Comparison of ENCODE assay signal across 22 cellular contexts in genomic region chr1:41499591-41499990, GRCh38. TPM values are rescaled to one million over a fixed set of nuclear protein-coding genes. Genes with fewer than 3 reads are reported as not detected.
DNase-seq lines count a peak whose midpoint lies in the region; ATAC-seq and TF ChIP-seq lines count a peak whose summit lies in the region.
"Had no signal": no experiment of that assay in that cellular context is flagged by ENCODE, and none has a peak within 500 bp of the region (broad histone marks: within the 10 kb centered on the region; RNA-seq: fewer than 3 reads in every experiment).

No MANE protein-coding gene starts in this region.

- no peak overlapping the region for H3K4me2 ChIP-seq in osteoblast (ENCODE audit: insufficient read depth, low read length)

- TF ChIP-seq CTCF in heart left ventricle (IDR thresholded peaks at IDR 0.05) (no peak), right atrium auricular region (IDR thresholded peaks at IDR 0.05) (no peak), psoas muscle (IDR thresholded peaks at IDR 0.05) (no peak), osteoblast (IDR thresholded peaks at IDR 0.05; ENCODE audit: extremely low read depth, low read depth, low read length) (no peak)

- peak in 2 of 5 donors; percentile 33 to 66 for DNase-seq in heart left ventricle
- DNase-seq in cardiac septum (ENCODE audit: low spot score): no peak
- no peak for DNase-seq in right atrium auricular region (ENCODE audit: low spot score)
- no peak for DNase-seq in psoas muscle
- no peak for DNase-seq in osteoblast (ENCODE audit: insufficient read length, low spot score, missing footprints)
- no peak for DNase-seq in activated T-helper 2 cell treated with anti-CD3 and anti-CD28 coated beads, Interferon-gamma antibody, Interleukin-2, Interleukin-4, amounts not matched to agents 10 μg/mL and 5 μg/mL and 100 μg/mL, durations not matched to agents 14 hours and 24 hours and 36 hours (ENCODE audit: low spot score)
- DNase-seq: activated CD4-positive, alpha-beta T cell treated with anti-CD3 and anti-CD28 coated beads, Interleukin-2, amount 10 ng/mL, durations not matched to agents 7 days and 5 days; activated naive CD4-positive, alpha-beta T cell treated with anti-CD3 and anti-CD28 coated beads, Interleukin-2, amount 50 U/mL, for 16 hours; activated T-cell treated with anti-CD3 and anti-CD28 coated beads, Interleukin-2, amount 50 U/mL, for 1 hour; CD4-positive, alpha-beta memory T cell; DND-41; erythroblast; H9; immature natural killer cell; KG1; NCI-H1092; stimulated activated CD4-positive, alpha-beta T cell treated with anti-CD3 and anti-CD28 coated beads, Interleukin-4, amount 100 ng/mL, for 1 hour had no signal

- TF ChIP-seq POLR2A in heart left ventricle (IDR thresholded peaks at IDR 0.05): no peak

- H3K79me2 ChIP-seq in osteoblast (ENCODE audit: insufficient read depth, low read length): no peaks in the 10 kb centered on the region

- no peaks in the 10 kb centered on the region for H3K36me3 ChIP-seq in heart left ventricle
- H3K36me3 ChIP-seq in right atrium auricular region: no peaks in the 10 kb centered on the region
- H3K36me3 ChIP-seq in psoas muscle (ENCODE audit: insufficient read depth in 1 of 2, low read depth in 1 of 2): no peaks in the 10 kb centered on the region
- H3K36me3 ChIP-seq in osteoblast (ENCODE audit: insufficient read depth, low read length): no peaks in the 10 kb centered on the region

- no peak overlapping the region for H3K4me3 ChIP-seq in heart left ventricle
- no peak overlapping the region for H3K4me3 ChIP-seq in right atrium auricular region
- no peak overlapping the region for H3K4me3 ChIP-seq in psoas muscle
- H3K4me3 ChIP-seq in osteoblast (ENCODE audit: insufficient read depth, low read length): no peak overlapping the region

- H4K20me1 ChIP-seq in osteoblast (ENCODE audit: insufficient read depth, low read length): no peaks in the 10 kb centered on the region

- 51 to 61% (median 59%) methylated on average over 2 of the region's 2 CpGs for WGBS in heart left ventricle, 4 donors
- 21 to 49% (median 37%) methylated on average over 2 of the region's 2 CpGs for WGBS in psoas muscle, 3 donors

- no peaks in the 10 kb centered on the region for H3K9me3 ChIP-seq in heart left ventricle
- no peaks in the 10 kb centered on the region for H3K9me3 ChIP-seq in right atrium auricular region
- no peaks in the 10 kb centered on the region for H3K9me3 ChIP-seq in psoas muscle
- no peaks in the 10 kb centered on the region for H3K9me3 ChIP-seq in osteoblast (ENCODE audit: low read depth, low read length)

- intact Hi-C loops in heart left ventricle (cut with DNase I): loop anchor here in 1 of 10 donors (5.0 kb wide), 1 partner anchor 67 kb away; no protein-coding TSS in a partner anchor
- intact Hi-C loops in cardiac septum (cut with DNase I): loop anchor here (5.0 kb wide), 1 partner anchor 42 kb away; no protein-coding TSS in a partner anchor
- intact Hi-C loops in psoas muscle (cut with DNase I): no loop called here
- intact Hi-C loops in activated T-helper 2 cell treated with anti-CD3 and anti-CD28 coated beads, Interferon-gamma antibody, Interleukin-2, Interleukin-4, amounts not matched to agents 10 μg/mL and 5 μg/mL and 100 μg/mL, durations not matched to agents 14 hours and 24 hours and 36 hours (cut with micrococcal nuclease): no loop called here

- peak overlapping the region in 8 of 12 donors; percentile 13 to 96 (median 74) for H3K27ac ChIP-seq in heart left ventricle
- H3K27ac ChIP-seq in right atrium auricular region: peak overlapping the region; percentile 91 to 98
- peak overlapping the region; percentile 93 for H3K27ac ChIP-seq in psoas muscle
- H3K27ac ChIP-seq in osteoblast (ENCODE audit: low read depth, low read length): no peak overlapping the region

- H3K27me3 Mint-ChIP-seq in stimulated activated memory B cell treated with anti-CD40 and anti-IgM and Interleukin-4, amounts not matched to agents 10 μg/mL and 1 μg/mL and 100 μg/mL, for 72 hours: peaks cover 24% of the 10 kb centered on the region
- H3K27me3 Mint-ChIP-seq in activated T-helper 2 cell treated with anti-CD3 and anti-CD28 coated beads, Interferon-gamma antibody, Interleukin-2, Interleukin-4, amounts not matched to agents 10 μg/mL and 5 μg/mL and 100 μg/mL, durations not matched to agents 14 hours and 24 hours and 36 hours (ENCODE audit: low read depth): peaks cover 3% of the 10 kb centered on the region

- peaks cover 16% of the 10 kb centered on the region for H3K4me1 Mint-ChIP-seq in stimulated activated memory B cell treated with anti-CD40 and anti-IgM and Interleukin-4, amounts not matched to agents 10 μg/mL and 1 μg/mL and 100 μg/mL, for 72 hours
- peaks cover 5% of the 10 kb centered on the region for H3K4me1 Mint-ChIP-seq in activated T-helper 2 cell treated with anti-CD3 and anti-CD28 coated beads, Interferon-gamma antibody, Interleukin-2, Interleukin-4, amounts not matched to agents 10 μg/mL and 5 μg/mL and 100 μg/mL, durations not matched to agents 14 hours and 24 hours and 36 hours (ENCODE audit: low read depth)

- H2AFZ ChIP-seq in osteoblast (ENCODE audit: low read length): no peak overlapping the region

- no peaks in the 10 kb centered on the region for H3K9me3 Mint-ChIP-seq in stimulated activated memory B cell treated with anti-CD40 and anti-IgM and Interleukin-4, amounts not matched to agents 10 μg/mL and 1 μg/mL and 100 μg/mL, for 72 hours
- no peaks in the 10 kb centered on the region for H3K9me3 Mint-ChIP-seq in activated T-helper 2 cell treated with anti-CD3 and anti-CD28 coated beads, Interferon-gamma antibody, Interleukin-2, Interleukin-4, amounts not matched to agents 10 μg/mL and 5 μg/mL and 100 μg/mL, durations not matched to agents 14 hours and 24 hours and 36 hours
- H3K9me3 Mint-ChIP-seq: activated CD4-positive, alpha-beta T cell treated with anti-CD3 and anti-CD28 coated beads, Interleukin-2, amount 10 ng/mL, durations not matched to agents 7 days and 5 days; dendritic cell treated with granulocyte-macrophage colony-stimulating factor and Interleukin-4, amounts not matched to agents 40 ng/mL and 50 ng/mL, for 4 days; H9; immature natural killer cell; mesothelial cell of epicardium had no signal

- H3K4me1 ChIP-seq in heart left ventricle (peaks cover 4 to 87% (median 40%) of the 10 kb centered on the region in 12 donors), right atrium auricular region (peaks cover 0 to 78% of the 10 kb centered on the region in 2 donors), psoas muscle (peaks cover 66% of the 10 kb centered on the region), osteoblast (ENCODE audit: insufficient read depth, low read length) (peaks cover 22% of the 10 kb centered on the region)

- no peak overlapping the region for H3K27ac Mint-ChIP-seq in stimulated activated memory B cell treated with anti-CD40 and anti-IgM and Interleukin-4, amounts not matched to agents 10 μg/mL and 1 μg/mL and 100 μg/mL, for 72 hours
- no peak overlapping the region for H3K27ac Mint-ChIP-seq in activated T-helper 2 cell treated with anti-CD3 and anti-CD28 coated beads, Interferon-gamma antibody, Interleukin-2, Interleukin-4, amounts not matched to agents 10 μg/mL and 5 μg/mL and 100 μg/mL, durations not matched to agents 14 hours and 24 hours and 36 hours
- H3K27ac Mint-ChIP-seq: activated CD4-positive, alpha-beta T cell treated with anti-CD3 and anti-CD28 coated beads, Interleukin-2, amount 10 ng/mL, durations not matched to agents 7 days and 5 days; dendritic cell treated with granulocyte-macrophage colony-stimulating factor and Interleukin-4, amounts not matched to agents 40 ng/mL and 50 ng/mL, for 4 days; H9 had no signal

- ATAC-seq in heart left ventricle (no peak), psoas muscle (no peak), GM19467 (IDR thresholded peaks at IDR 0.05; ENCODE audit: unreplicated experiment) (no peak)
- ATAC-seq in stimulated activated memory B cell treated with anti-CD40 and anti-IgM and Interleukin-4, amounts not matched to agents 10 μg/mL and 1 μg/mL and 100 μg/mL, for 72 hours: no peak

- no peak overlapping the region for H3K4me3 Mint-ChIP-seq in stimulated activated memory B cell treated with anti-CD40 and anti-IgM and Interleukin-4, amounts not matched to agents 10 μg/mL and 1 μg/mL and 100 μg/mL, for 72 hours
- H3K4me3 Mint-ChIP-seq in activated T-helper 2 cell treated with anti-CD3 and anti-CD28 coated beads, Interferon-gamma antibody, Interleukin-2, Interleukin-4, amounts not matched to agents 10 μg/mL and 5 μg/mL and 100 μg/mL, durations not matched to agents 14 hours and 24 hours and 36 hours (ENCODE audit: low read depth): no peak overlapping the region
- H3K4me3 Mint-ChIP-seq: activated CD4-positive, alpha-beta T cell treated with anti-CD3 and anti-CD28 coated beads, Interleukin-2, amount 10 ng/mL, durations not matched to agents 7 days and 5 days; CD4-positive, alpha-beta memory T cell; dendritic cell treated with granulocyte-macrophage colony-stimulating factor and Interleukin-4, amounts not matched to agents 40 ng/mL and 50 ng/mL, for 4 days; H9; immature natural killer cell; mesothelial cell of epicardium had no signal

- H3K27me3 ChIP-seq in heart left ventricle (peaks cover 0 to 11% (median 0%) of the 10 kb centered on the region in 9 donors), right atrium auricular region (no peaks in the 10 kb centered on the region), psoas muscle (ENCODE audit: insufficient read depth in 3 of 3, low read length in 2 of 3) (no peaks in the 10 kb centered on the region), osteoblast (ENCODE audit: insufficient read depth, low read length) (no peaks in the 10 kb centered on the region)

- no peaks in the 10 kb centered on the region for H3K36me3 Mint-ChIP-seq in stimulated activated memory B cell treated with anti-CD40 and anti-IgM and Interleukin-4, amounts not matched to agents 10 μg/mL and 1 μg/mL and 100 μg/mL, for 72 hours
- no peaks in the 10 kb centered on the region for H3K36me3 Mint-ChIP-seq in activated T-helper 2 cell treated with anti-CD3 and anti-CD28 coated beads, Interferon-gamma antibody, Interleukin-2, Interleukin-4, amounts not matched to agents 10 μg/mL and 5 μg/mL and 100 μg/mL, durations not matched to agents 14 hours and 24 hours and 36 hours (ENCODE audit: low read depth)
- H3K36me3 Mint-ChIP-seq: CD4-positive, alpha-beta memory T cell; immature natural killer cell; mesothelial cell of epicardium had no signal

RNA-seq across cellular contexts. Expression of gene EDN2, which starts 15.1 kb away (rescaled TPM):
- total RNA-seq in heart left ventricle (1 to 10 TPM in 3 of 9 donors, under 1 TPM in 2, not detected in 4; 0.37 to 3.5 (median 1.9) TPM), cardiac septum (1.1 TPM), right atrium auricular region (under 1 TPM in 1 of 2 donors, not detected in 1; 0.78 TPM), psoas muscle (not detected), osteoblast (not detected in 2 replicates)
- polyA plus RNA-seq in heart left ventricle (1 to 10 TPM in 1 of 2 donors, under 1 TPM in 1; 0.23 to 2.6 TPM), psoas muscle (under 1 TPM in 2 of 3 donors, not detected in 1; 0.03 to 0.10 TPM)
- not detected in 2 replicates for total RNA-seq in activated T-helper 2 cell treated with anti-CD3 and anti-CD28 coated beads, Interferon-gamma antibody, Interleukin-2, Interleukin-4, amounts not matched to agents 10 μg/mL and 5 μg/mL and 100 μg/mL, durations not matched to agents 14 hours and 24 hours and 36 hours
- total RNA-seq: activated CD4-positive, alpha-beta T cell treated with anti-CD3 and anti-CD28 coated beads, Interleukin-2, amount 10 ng/mL, durations not matched to agents 7 days and 5 days; CD4-positive, alpha-beta memory T cell; RPMI7951 had no signal
- polyA plus RNA-seq: CD4-positive, alpha-beta memory T cell; immature natural killer cell had no signal
